ENCODE assay signal across 8 cellular contexts in genomic region chr7:102425639-102426267, GRCh38. TPM values are rescaled to one million over a fixed set of nuclear protein-coding genes. Genes with fewer than 3 reads are reported as not detected.
DNase-seq lines count a peak whose midpoint lies in the region; ATAC-seq and TF ChIP-seq lines count a peak whose summit lies in the region.

No MANE protein-coding gene starts in this region.

- peak; percentile 89 for DNase-seq in GM13976 (ENCODE audit: low spot score)
- DNase-seq in activated naive CD4-positive, alpha-beta T cell treated with Interleukin-2 at 50 U/mL for 16 hours: peak; percentile 86
- DNase-seq in lung (ENCODE audit: low spot score): peak; percentile 62
- peak; percentile 54 to 66 for DNase-seq in stimulated activated CD8-positive, alpha-beta memory T cell treated with anti-CD3 and anti-CD28 coated beads, Interleukin-7, amount 100 ng/mL, for 1 hour (ENCODE audit: low read depth in 2 of 2)
- DNase-seq in NCI-H526 treated with DMSO at 0.1 percent for 48 hours (lab: John Stamatoyannopoulos, UW): no peak
- no peak for DNase-seq in dedifferentiated amniotic fluid mesenchymal stem cell (ENCODE audit: extremely low spot score)

- H3K27me3 ChIP-seq in OCI-LY3 (ENCODE audit: low read depth, low read length) (no peaks in the 10 kb centered on the region), lung (ENCODE audit: control insufficient read depth, insufficient read depth) (no peaks in the 10 kb centered on the region)

- no peak overlapping the region for H2AFZ ChIP-seq in OCI-LY3 (ENCODE audit: low read depth, low read length)

- H3K4me2 ChIP-seq in OCI-LY3 (ENCODE audit: low read length): peak overlapping the region; percentile 96

- peak overlapping the region; percentile 99 for H3K27ac ChIP-seq in OCI-LY3 (ENCODE audit: low read length)
- peak overlapping the region in 1 of 2 donors; percentile 75 for H3K27ac ChIP-seq in lung (ENCODE audit: low read depth in 1 of 2, low read length in 1 of 2)

- H3K9ac ChIP-seq in OCI-LY3 (ENCODE audit: low read length): peak overlapping the region; percentile 96

- H3K9me3 ChIP-seq in OCI-LY3 (ENCODE audit: insufficient read depth, low read length) (peaks cover 4% of the 10 kb centered on the region; the same call in 1 of the 2 replicates), lung (ENCODE audit: control insufficient read depth in 2 of 2, insufficient read depth in 1 of 2, low read length in 1 of 2) (peaks cover 0 to 2% of the 10 kb centered on the region in 2 donors)

- ATAC-seq in HG02623 (IDR thresholded peaks at IDR 0.05; ENCODE audit: unreplicated experiment): peak; percentile 54
- peak; percentile 60 for ATAC-seq in lung (ENCODE audit: insufficient read depth, low FRiP score)

- 36 to 59% methylated on average over 24 to 25 of the region's 25 CpGs for WGBS in lung, 2 donors

- no peak for TF ChIP-seq CTCF in GM13976 (IDR thresholded peaks at IDR 0.05; ENCODE audit: borderline replicate concordance, control extremely low read depth, extremely low read depth, insufficient read depth, missing control alignments)
- no peak for TF ChIP-seq CTCF in OCI-LY3 (IDR thresholded peaks at IDR 0.05; ENCODE audit: low read depth, low read length)
- TF ChIP-seq CTCF in lung (IDR thresholded peaks at IDR 0.05; ENCODE audit: control extremely low read depth, extremely low read depth): no peak

- H3K4me1 ChIP-seq in OCI-LY3 (ENCODE audit: low read length) (peaks cover 74% of the 10 kb centered on the region), lung (ENCODE audit: control insufficient read depth in 2 of 2, insufficient read depth in 2 of 2, low read length in 2 of 2) (peaks cover 0 to 7% of the 10 kb centered on the region in 2 donors)

- H4K20me1 ChIP-seq in OCI-LY3 (ENCODE audit: insufficient read depth, low read length): no peaks in the 10 kb centered on the region

- H3K36me3 ChIP-seq in OCI-LY3 (replicated peaks; ENCODE audit: low read depth, low read length): peaks cover 10% of the 10 kb centered on the region
- peaks cover 15 to 29% of the 10 kb centered on the region in 2 donors for H3K36me3 ChIP-seq in lung (ENCODE audit: control insufficient read depth in 2 of 2, insufficient read depth in 2 of 2, low read length in 2 of 2)

- H3K79me2 ChIP-seq in OCI-LY3 (ENCODE audit: low read length): no peaks in the 10 kb centered on the region

- in situ Hi-C loops in GM13976 (cut with MboI; ENCODE audit: low sequenced_read_pairs, unreplicated experiment): no loop called here

- H3K4me3 ChIP-seq in OCI-LY3 (ENCODE audit: low read length) (peak overlapping the region; percentile 71), lung (no peak overlapping the region)

RNA-seq across cellular contexts. Expression of gene ORAI2, which starts 7.6 kb away (rescaled TPM):
- total RNA-seq in lung: 10 to 100 TPM; 15.0 to 39.8 TPM
- 10 to 100 TPM in 1 of 2 donors, 1 to 10 TPM in 1; 7.6 to 48.9 TPM for polyA plus RNA-seq in lung

RNA-seq across cellular contexts. Expression of gene PRKRIP1, which starts 29.6 kb away (rescaled TPM):
- 10 to 100 TPM; 21.4 to 29.2 TPM for total RNA-seq in lung
- polyA plus RNA-seq in lung: 10 to 100 TPM; 14.6 to 25.7 TPM

RNA-seq across cellular contexts. Expression of gene ALKBH4, which starts 38.9 kb away (rescaled TPM):
- total RNA-seq in lung: 10 to 100 TPM; 10.2 to 13.8 TPM
- 10 to 100 TPM in 1 of 2 donors, 1 to 10 TPM in 1; 7.9 to 10.3 TPM for polyA plus RNA-seq in lung

RNA-seq across cellular contexts. Expression of gene LRWD1, which starts 39.0 kb away (rescaled TPM):
- total RNA-seq in lung: 10 to 100 TPM; 23.5 to 28.4 TPM
- 10 to 100 TPM; 12.3 to 31.5 TPM for polyA plus RNA-seq in lung

RNA-seq across cellular contexts. Expression of gene POLR2J, which starts 53.0 kb away (rescaled TPM):
- 10 to 100 TPM; 10.3 to 45.0 TPM for total RNA-seq in lung
- 100 to 1,000 TPM in 1 of 2 donors, 10 to 100 TPM in 1; 66.2 to 151 TPM for polyA plus RNA-seq in lung

Comparison
In these comparisons a context has a peak if more than half of its experiments do, and no peak if none do; other contexts are left out.
1. DNase-seq: peak in GM13976 (single experiment), activated naive CD4-positive, alpha-beta T cell treated with Interleukin-2 at 50 U/mL for 16 hours (single experiment), lung (single experiment) and stimulated activated CD8-positive, alpha-beta memory T cell treated with anti-CD3 and anti-CD28 coated beads, Interleukin-7, amount 100 ng/mL, for 1 hour (2 of 2); none in NCI-H526 treated with DMSO at 0.1 percent for 48 hours (single experiment) and dedifferentiated amniotic fluid mesenchymal stem cell (single experiment).